9 cellular contexts compared by ENCODE assay signal in the genomic region with DNA sequence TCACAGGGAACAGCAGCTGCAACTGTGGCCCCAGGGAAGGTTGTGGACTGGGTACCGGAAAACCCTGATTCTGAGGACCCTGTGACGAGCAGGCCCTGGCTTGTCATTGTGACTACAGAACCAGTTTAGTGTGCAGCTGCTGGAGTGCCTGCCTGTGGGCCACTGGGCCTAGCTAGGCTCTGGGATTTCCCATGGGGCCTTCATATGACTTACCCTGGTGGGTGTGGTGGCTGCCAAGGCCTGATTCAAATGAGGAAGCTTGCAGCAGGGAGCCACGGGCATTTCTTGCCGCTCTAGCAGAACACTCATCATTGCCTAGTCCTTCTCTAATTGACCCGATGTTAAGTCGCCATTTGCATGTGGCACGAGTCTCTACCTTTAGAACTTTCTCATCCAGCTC. TPM values are rescaled to one million over a fixed set of nuclear protein-coding genes. Genes with fewer than 3 reads are reported as not detected.
A peak's percentile ranks its signal among the peaks of the same experiment; 100 is the strongest.
DNase-seq lines count a peak whose midpoint lies in the region; ATAC-seq and TF ChIP-seq lines count a peak whose summit lies in the region.
"Had no signal": no experiment of that assay in that cellular context is flagged by ENCODE, and none has a peak within 500 bp of the region (broad histone marks: within the 10 kb centered on the region; RNA-seq: fewer than 3 reads in every experiment).

No MANE protein-coding gene starts in this region.

- no peaks in the 10 kb centered on the region for H4K20me1 ChIP-seq in GM23338 (replicated peaks; ENCODE audit: insufficient read depth)

- no peaks in the 10 kb centered on the region for H3F3A ChIP-seq in GM23338 (replicated peaks; ENCODE audit: low read depth)

- H3K9me3 Mint-ChIP-seq in GM23338 (no peaks in the 10 kb centered on the region), glutamatergic neuron (ENCODE audit: unreplicated experiment) (peaks cover 2% of the 10 kb centered on the region)

- H2AFZ ChIP-seq in GM23338: peak overlapping the region; percentile 59; the same call in 1 of the 2 replicates

- no peaks in the 10 kb centered on the region for H3K9me2 ChIP-seq in GM23338 (ENCODE audit: insufficient read depth)

- H3K4me1 Mint-ChIP-seq in GM23338 (peaks cover 12% of the 10 kb centered on the region), glutamatergic neuron (ENCODE audit: low read depth, unreplicated experiment) (no peaks in the 10 kb centered on the region)

- H3K4me3 ChIP-seq in A673 (ENCODE audit: low read depth, low read length, poor library complexity, severe bottlenecking) (no peak overlapping the region), GM23338 (no peak overlapping the region), Panc1 (ENCODE audit: low read depth in 2 of 2, low read length in 2 of 2) (no peak overlapping the region), esophagus squamous epithelium (peak overlapping the region in 2 of 4 donors; percentile 7 to 9), rectal smooth muscle tissue (ENCODE audit: low read length) (no peak overlapping the region)

- TF ChIP-seq CTCF in A673 (conservative IDR thresholded peaks at IDR 0.05; ENCODE audit: low read depth, low read length) (no peak), GM23338 (conservative IDR thresholded peaks at IDR 0.05; ENCODE audit: low read depth in 2 of 2) (no peak), Panc1 (IDR thresholded peaks at IDR 0.05) (no peak), esophagus squamous epithelium (IDR thresholded peaks at IDR 0.05) (peak in 1 of 6 experiments; percentile 2), glutamatergic neuron (IDR thresholded peaks at IDR 0.05; ENCODE audit: partially characterized antibody, unreplicated experiment) (no peak)

- CTCF ChIA-PET in A673 (lab: Charles Lee) (interaction anchor here (0.8 to 2.9 kb wide), 3 partner anchors 52 to 214 kb away, joined by 7 to 28 read pairs (median 16); no protein-coding TSS in a partner anchor), Panc1 (lab: Charles Lee) (interaction anchor here (0.6 to 5.2 kb wide), 3 partner anchors 22 to 111 kb away, joined by 5 to 50 read pairs (median 6); a partner anchor contains a TSS)

- H3K4me2 ChIP-seq in GM23338: no peak overlapping the region

- in situ Hi-C loops in Panc1 (cut with HindIII; ENCODE audit: low pct_unique_long_range_greater_than_20kb, low sequenced_read_pairs): no loop called here

- no peaks in the 10 kb centered on the region for H3K36me3 ChIP-seq in A673 (ENCODE audit: insufficient read depth, low read length, poor library complexity, severe bottlenecking)
- no peaks in the 10 kb centered on the region for H3K36me3 ChIP-seq in GM23338 (ENCODE audit: insufficient read depth)
- H3K36me3 ChIP-seq in Panc1 (ENCODE audit: control insufficient read depth, insufficient read depth, low read length): no peaks in the 10 kb centered on the region
- no peaks in the 10 kb centered on the region for H3K36me3 ChIP-seq in esophagus squamous epithelium
- H3K36me3 ChIP-seq in rectal smooth muscle tissue (ENCODE audit: control insufficient read depth, insufficient read depth, low read length): no peaks in the 10 kb centered on the region

- H3K36me3 Mint-ChIP-seq in GM23338 (ENCODE audit: low read depth) (no peaks in the 10 kb centered on the region), glutamatergic neuron (ENCODE audit: unreplicated experiment) (no peaks in the 10 kb centered on the region)
- H3K36me3 Mint-ChIP-seq: activated naive CD8-positive, alpha-beta T cell had no signal

- no TSS peak for BruUV-seq in A673 (replicated peaks; lab: Mats Ljungman, UMichigan)
- no TSS peak for BruUV-seq in Panc1 (replicated peaks; lab: Mats Ljungman, UMichigan)

- H3K4me1 ChIP-seq in A673 (ENCODE audit: insufficient read depth, low read length, poor library complexity, severe bottlenecking): peaks cover 38% of the 10 kb centered on the region
- H3K4me1 ChIP-seq in GM23338 (ENCODE audit: insufficient read depth): peaks cover 11% of the 10 kb centered on the region; the same call in 1 of the 2 replicates
- H3K4me1 ChIP-seq in Panc1 (ENCODE audit: control insufficient read depth, insufficient read depth, low read length): peaks cover 46% of the 10 kb centered on the region
- peaks cover 28 to 82% (median 39%) of the 10 kb centered on the region in 3 donors for H3K4me1 ChIP-seq in esophagus squamous epithelium
- peaks cover 28% of the 10 kb centered on the region for H3K4me1 ChIP-seq in rectal smooth muscle tissue (ENCODE audit: control insufficient read depth, insufficient read depth, low read length)

- H3K79me2 ChIP-seq in GM23338 (replicated peaks; ENCODE audit: insufficient read depth): no peaks in the 10 kb centered on the region

- H3K27me3 ChIP-seq in A673 (replicated peaks; ENCODE audit: insufficient read depth, low read depth, low read length, poor library complexity) (no peaks in the 10 kb centered on the region), GM23338 (ENCODE audit: insufficient read depth) (no peaks in the 10 kb centered on the region), Panc1 (ENCODE audit: control insufficient read depth, insufficient read depth, low read length) (no peaks in the 10 kb centered on the region), esophagus squamous epithelium (no peaks in the 10 kb centered on the region), rectal smooth muscle tissue (ENCODE audit: control insufficient read depth, insufficient read depth, low read length) (no peaks in the 10 kb centered on the region)

- peak in 1 of 4 donors; percentile 10 for TF ChIP-seq POLR2A in esophagus squamous epithelium (IDR thresholded peaks at IDR 0.05)

- peak; percentile 92 for DNase-seq in A673 (ENCODE audit: low spot score)
- DNase-seq in GM23338 (ENCODE audit: low spot score): no peak
- DNase-seq in Panc1 (ENCODE audit: low read depth, low spot score): no peak
- DNase-seq in esophagus squamous epithelium (lab: John Stamatoyannopoulos, UW): no peak
- DNase-seq in NCI-H2227 treated with DMSO at 0.1 percent for 48 hours (lab: John Stamatoyannopoulos, UW): no peak
- DNase-seq in glutamatergic neuron: no peak
- DNase-seq in NCI-H748 treated with DMSO at 0.1 percent for 48 hours (lab: John Stamatoyannopoulos, UW): no peak

- intact Hi-C loops in A673 (cut with micrococcal nuclease; ENCODE audit: unreplicated experiment) (loop anchor here (5.0 kb wide), 1 partner anchor 348 kb away; no protein-coding TSS in a partner anchor), Panc1 (cut with micrococcal nuclease; ENCODE audit: unreplicated experiment) (no loop called here), esophagus squamous epithelium (cut with DNase I) (no loop called here)

- no peak overlapping the region for H3K9ac ChIP-seq in rectal smooth muscle tissue (ENCODE audit: low read length)

- H3K4me3 Mint-ChIP-seq in GM23338 (no peak overlapping the region), glutamatergic neuron (ENCODE audit: unreplicated experiment) (no peak overlapping the region)
- H3K4me3 Mint-ChIP-seq: activated naive CD8-positive, alpha-beta T cell had no signal

- H3K27ac Mint-ChIP-seq in GM23338 (no peak overlapping the region), glutamatergic neuron (ENCODE audit: unreplicated experiment) (no peak overlapping the region)
- H3K27ac Mint-ChIP-seq: activated naive CD8-positive, alpha-beta T cell had no signal

- peak overlapping the region; percentile 77 for H3K27ac ChIP-seq in A673 (ENCODE audit: low read depth, low read length, poor library complexity, severe bottlenecking)
- no peak overlapping the region for H3K27ac ChIP-seq in GM23338 (ENCODE audit: low read depth)
- peak overlapping the region; percentile 98 for H3K27ac ChIP-seq in Panc1 (ENCODE audit: low read length)
- H3K27ac ChIP-seq in esophagus squamous epithelium: peak overlapping the region; percentile 92 to 96 (median 94)
- H3K27ac ChIP-seq in rectal smooth muscle tissue (ENCODE audit: low read depth, low read length): peak overlapping the region; percentile 84

- H3K9me3 ChIP-seq in A673 (ENCODE audit: low read depth, low read length, poor library complexity, severe bottlenecking) (no peaks in the 10 kb centered on the region), Panc1 (ENCODE audit: control insufficient read depth, insufficient read depth, low read depth, low read length) (no peaks in the 10 kb centered on the region), esophagus squamous epithelium (no peaks in the 10 kb centered on the region)

- no peak for ATAC-seq in GM23338
- 0 out of 2 replicates have a peak, but pooled peaks have one; percentile 6 for ATAC-seq in Panc1

- WGBS in esophagus squamous epithelium, 2 donors: 27 to 36% methylated on average over 5 to 7 of the region's 7 CpGs

- POLR2A ChIA-PET in A673 (lab: Charles Lee; ENCODE audit: low non-redundant PET) (interaction anchor here (0.5 to 0.6 kb wide), 2 partner anchors 287 to 1116 kb away, joined by 5 to 8 read pairs; no protein-coding TSS in a partner anchor), Panc1 (lab: Charles Lee) (interaction anchor here (0.5 to 1.3 kb wide), 5 partner anchors 10 to 1172 kb away, joined by 3 to 8 read pairs (median 5); no protein-coding TSS in a partner anchor)

- H3K27me3 Mint-ChIP-seq in GM23338 (ENCODE audit: insufficient read depth, low read depth, poor library complexity): peaks cover 4% of the 10 kb centered on the region
- H3K27me3 Mint-ChIP-seq in glutamatergic neuron (ENCODE audit: unreplicated experiment): peaks cover 2% of the 10 kb centered on the region
- H3K27me3 Mint-ChIP-seq: activated naive CD8-positive, alpha-beta T cell had no signal

TF ChIP-seq in GM23338, 12 proteins besides CTCF, POLR2A, EP300 and RAD21 (continues in another document):
- no peak for TF ChIP-seq CREB1 (CRISPR knock-in tag; IDR thresholded peaks at IDR 0.05; ENCODE audit: low read depth)
- no peak for TF ChIP-seq JUNB (IDR thresholded peaks at IDR 0.05; ENCODE audit: unreplicated experiment)
- no peak for TF ChIP-seq ZNF331 (CRISPR knock-in tag; IDR thresholded peaks at IDR 0.05; ENCODE audit: low read depth)
- no peak for TF ChIP-seq ZNF114 (CRISPR knock-in tag; IDR thresholded peaks at IDR 0.05)

RNA-seq across cellular contexts. Expression of a gene that starts 14.7 kb away (rescaled TPM):
- 32.7 and 40.3 TPM in 2 replicates for total RNA-seq in A673 (2021)
- 32.8 and 34.1 TPM in 2 replicates for total RNA-seq in GM23338 (2014; rRNA removed; shearing (Covaris generic))
- 30.1 and 30.6 TPM in 2 replicates for polyA plus RNA-seq in GM23338 (2016; fragmentation: Nextera tagmentation; extraction: Ambion mirVana)
- total RNA-seq in Panc1 (2021; ENCODE audit: unreplicated experiment): 41.4 TPM
- polyA plus RNA-seq in Panc1 (2012; ENCODE audit: insufficient read length): 37.5 TPM
- total RNA-seq in esophagus squamous epithelium: 10 to 100 TPM; 15.5 to 37.0 (median 28.6) TPM
- total RNA-seq in glutamatergic neuron (ENCODE audit: unreplicated experiment): 25.9 TPM

RNA-seq across cellular contexts. Expression of a gene that starts 21.9 kb away (rescaled TPM):
- total RNA-seq in A673 (2021) (6.9 and 8.3 TPM in 2 replicates), Panc1 (2021; ENCODE audit: unreplicated experiment) (305 TPM), esophagus squamous epithelium (10 to 100 TPM in 2 of 4 donors, 1 to 10 TPM in 2; 8.8 to 15.9 (median 11.9) TPM), glutamatergic neuron (ENCODE audit: unreplicated experiment) (0.59 TPM)
- total RNA-seq in GM23338 (2014; rRNA removed; shearing (Covaris generic)): 13.3 and 14.5 TPM in 2 replicates
- 17.5 and 18.0 TPM in 2 replicates for polyA plus RNA-seq in GM23338 (2016; fragmentation: Nextera tagmentation; extraction: Ambion mirVana)
- 162 TPM for polyA plus RNA-seq in Panc1 (2012; ENCODE audit: insufficient read length)

Comparison
In these comparisons a context has a peak if more than half of its experiments do, and no peak if none do; other contexts are left out.
1. RNA of a gene that starts 21.9 kb away (total RNA-seq): 305 TPM in Panc1 (single experiment); 8.8 to 15.9 TPM in esophagus squamous epithelium, 13.3 to 14.5 TPM in GM23338, 6.9 to 8.3 TPM in A673 and 0.59 TPM in glutamatergic neuron (single experiment); every median in the first group is over 10 times any median in the second.